ENCODE assay signal across 8 cellular contexts in the genomic region with DNA sequence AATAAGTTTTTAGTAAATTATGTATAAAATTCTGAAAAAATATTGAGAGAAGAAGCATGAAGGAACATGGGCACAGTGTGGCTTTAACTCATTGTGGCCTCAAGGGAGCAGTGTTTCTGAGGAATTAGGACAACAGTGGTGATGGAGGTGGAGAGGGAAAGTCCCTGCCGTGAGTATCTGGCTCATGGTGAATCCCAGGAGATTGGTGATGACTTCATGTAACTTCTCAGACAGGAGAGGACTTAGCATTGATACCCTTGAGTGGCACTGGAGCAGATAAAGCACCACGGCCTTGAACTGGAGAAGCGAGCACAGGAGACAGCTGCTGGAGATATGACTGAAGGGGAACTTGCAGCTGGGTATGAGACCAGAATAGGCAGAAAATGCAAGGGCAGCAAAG. TPM values are rescaled to one million over a fixed set of nuclear protein-coding genes. Genes with fewer than 3 reads are reported as not detected.
DNase-seq lines count a peak whose midpoint lies in the region; ATAC-seq, FAIRE-seq and TF ChIP-seq lines count a peak whose summit lies in the region.

No MANE protein-coding gene starts in this region.

- no peak for TF ChIP-seq POLR2A in A549 (IDR thresholded peaks at IDR 0.05; ENCODE audit: low read length)

- FAIRE-seq in A549 (lab: Jason Lieb, UNC), result no peak

- ATAC-seq in A549 (peak; percentile 98 to 99), GM18870 (IDR thresholded peaks at IDR 0.05; ENCODE audit: unreplicated experiment) (peak; percentile 98), HG02981 (IDR thresholded peaks at IDR 0.05; ENCODE audit: unreplicated experiment) (peak; percentile 94)
- peak; percentile 44 for ATAC-seq in stimulated activated effector memory CD8-positive, alpha-beta T cell treated with anti-CD3 and anti-CD28 coated beads, Interleukin-12 subunit alpha, Interleukin-12 subunit beta, amount 100 ng/mL, for 72 hours

- DNase-seq in A549 (ENCODE audit: low read depth in 1 of 2, low spot score in 1 of 2), result peak; percentile 11 to 67
- peak; percentile 1 for DNase-seq in NCI-H510A (lab: John Stamatoyannopoulos, UW)
- DNase-seq in dermis blood vessel endothelial cell, result peak; percentile 77
- no peak for DNase-seq in stimulated activated effector memory CD8-positive, alpha-beta T cell treated with anti-CD3 and anti-CD28 coated beads, Interleukin-12 subunit alpha, Interleukin-12 subunit beta, amount 100 ng/mL, for 72 hours (ENCODE audit: low spot score in 2 of 2)
- DNase-seq in NK-92 treated with Interleukin-12 subunit alpha and Interleukin-12 subunit beta, amount 100 ng/mL, for 24 hours (lab: John Stamatoyannopoulos, UW), result no peak
- DNase-seq in inferior parietal cortex (ENCODE audit: extremely low spot score), result no peak

- CTCF ChIA-PET in A549 (lab: Yijun Ruan, JAX), result interaction anchor here (0.6 to 1.0 kb wide), 2 partner anchors 9 to 438 kb away, joined by 3 read pairs; no protein-coding TSS in a partner anchor

- TF ChIP-seq EP300 in A549 (IDR thresholded peaks at IDR 0.05), result no peak

- peaks cover 4% of the 10 kb centered on the region for H3K9me3 Mint-ChIP-seq in stimulated activated effector memory CD8-positive, alpha-beta T cell treated with anti-CD3 and anti-CD28 coated beads, Interleukin-12 subunit alpha, Interleukin-12 subunit beta, amount 100 ng/mL, for 72 hours

- POLR2A ChIA-PET in A549 (lab: Yijun Ruan, JAX), result no interaction called here

- peak; percentile 49 for TF ChIP-seq CTCF in A549 (IDR thresholded peaks at IDR 0.05)

- no peak overlapping the region for H3K4me3 Mint-ChIP-seq in stimulated activated effector memory CD8-positive, alpha-beta T cell treated with anti-CD3 and anti-CD28 coated beads, Interleukin-12 subunit alpha, Interleukin-12 subunit beta, amount 100 ng/mL, for 72 hours

- H3K27ac Mint-ChIP-seq in stimulated activated effector memory CD8-positive, alpha-beta T cell treated with anti-CD3 and anti-CD28 coated beads, Interleukin-12 subunit alpha, Interleukin-12 subunit beta, amount 100 ng/mL, for 72 hours, result no peak overlapping the region

- no peak overlapping the region for H3K27ac ChIP-seq in A549

- no peak overlapping the region for H3K4me2 ChIP-seq in A549

- H3K4me3 ChIP-seq in A549, result no peak overlapping the region

- TF ChIP-seq RAD21 in A549 (conservative IDR thresholded peaks at IDR 0.05 in 1 of 2, IDR thresholded peaks at IDR 0.05 in 1 of 2), result peak; percentile 66 to 69

- no peaks in the 10 kb centered on the region for H3K4me1 ChIP-seq in A549

- H3K36me3 Mint-ChIP-seq in stimulated activated effector memory CD8-positive, alpha-beta T cell treated with anti-CD3 and anti-CD28 coated beads, Interleukin-12 subunit alpha, Interleukin-12 subunit beta, amount 100 ng/mL, for 72 hours, result no peaks in the 10 kb centered on the region

- H3K9me3 ChIP-seq in A549, result no peaks in the 10 kb centered on the region

- WGBS in A549 (ENCODE audit: missing lambda C conversion rate), result 26% methylated on average over 3 of the region's 3 CpGs

- no peaks in the 10 kb centered on the region for H3K4me1 Mint-ChIP-seq in stimulated activated effector memory CD8-positive, alpha-beta T cell treated with anti-CD3 and anti-CD28 coated beads, Interleukin-12 subunit alpha, Interleukin-12 subunit beta, amount 100 ng/mL, for 72 hours

TF ChIP-seq in A549, 52 proteins besides CTCF, POLR2A, EP300 and RAD21:
- TF ChIP-seq FOSL2 (IDR thresholded peaks at IDR 0.05), result no peak
- TF ChIP-seq FOSL2 (CRISPR knock-in tag; IDR thresholded peaks at IDR 0.05), result no peak
- peak; percentile 64 for TF ChIP-seq SMC3 (IDR thresholded peaks at IDR 0.05)

RNA-seq across cellular contexts. Expression of a gene that starts 35.0 kb away (rescaled TPM):
- polyA plus RNA-seq in A549 (2011; rRNA removed) (0.01 and 0.03 TPM in 2 replicates), A549 (2017; fragmentation: RNase III; extraction: RNeasy Plus Mini Kit Qiagen cat#74134 plus additional on column Dnase treatment) (not detected in 3 replicates)
- polyA plus RNA-seq in A549 (2012; cell fraction: cytosol; rRNA removed), result under 0.01 TPM in 1 of 2 replicates, not detected in the other
- polyA plus RNA-seq in A549 (2012; cell fraction: nucleus; rRNA removed), result under 0.01 TPM in 1 of 2 replicates, not detected in the other
- 0.05 and 0.21 TPM in 2 replicates for polyA minus RNA-seq in A549 (2011; rRNA and poly(A)+ RNA removed)
- under 0.01 TPM in 2 replicates for total RNA-seq in dermis blood vessel endothelial cell

Comparison
In these comparisons a context has a peak if more than half of its experiments do, and no peak if none do; other contexts are left out.
1. ATAC-seq: peak in every context shown above with its lines; median percentile 98 in A549; 98 in GM18870; 94 in HG02981; 44 in stimulated activated effector memory CD8-positive, alpha-beta T cell treated with anti-CD3 and anti-CD28 coated beads, Interleukin-12 subunit alpha, Interleukin-12 subunit beta, amount 100 ng/mL, for 72 hours.
2. DNase-seq: peak in A549 (2 of 2), NCI-H510A (single experiment) and dermis blood vessel endothelial cell (single experiment); none in stimulated activated effector memory CD8-positive, alpha-beta T cell treated with anti-CD3 and anti-CD28 coated beads, Interleukin-12 subunit alpha, Interleukin-12 subunit beta, amount 100 ng/mL, for 72 hours (0 of 2), NK-92 treated with Interleukin-12 subunit alpha and Interleukin-12 subunit beta, amount 100 ng/mL, for 24 hours (single experiment) and inferior parietal cortex (single experiment).